9 cellular contexts compared by ENCODE assay signal in the genomic region with DNA sequence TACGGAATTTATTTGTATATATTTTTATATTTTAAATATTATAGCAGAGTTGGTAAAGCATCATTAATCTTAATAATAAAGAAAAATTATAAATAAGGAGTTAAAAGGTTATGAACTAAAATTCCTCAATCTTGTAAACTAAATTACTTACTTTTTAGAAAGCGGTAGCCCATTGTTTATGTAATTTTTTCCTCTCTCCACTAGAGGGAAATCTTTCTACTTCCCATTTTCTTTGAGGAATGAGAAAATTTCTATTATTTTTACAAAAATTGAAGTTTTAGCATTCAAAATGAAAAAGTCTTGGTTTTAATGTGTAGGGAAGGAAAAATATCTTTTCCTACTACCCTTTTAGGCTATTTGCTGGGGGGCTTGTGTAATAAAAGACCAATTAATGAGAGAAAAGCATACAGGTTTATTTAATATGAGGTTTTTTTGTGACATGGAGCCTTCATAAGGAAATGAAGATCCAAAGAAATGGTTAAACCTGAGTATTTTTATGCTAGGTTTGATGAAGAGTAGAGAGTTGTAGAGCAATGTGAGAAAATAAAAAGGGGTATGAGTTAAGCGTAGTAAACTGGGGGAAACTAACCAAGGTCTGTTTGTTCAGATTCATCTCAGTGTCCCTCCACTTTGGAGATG.
A peak's percentile ranks its signal among the peaks of the same experiment; 100 is the strongest.
DNase-seq lines count a peak whose midpoint lies in the region; TF ChIP-seq lines count a peak whose summit lies in the region.
"Had no signal": no experiment of that assay in that cellular context is flagged by ENCODE, and none has a peak within 500 bp of the region (broad histone marks: within the 10 kb centered on the region; RNA-seq: fewer than 3 reads in every experiment).

No MANE protein-coding gene starts in this region.

- no peaks in the 10 kb centered on the region for H3K9me2 ChIP-seq in SU-DHL-6 (replicated peaks; ENCODE audit: insufficient read depth, low read length)

- H3K4me3 ChIP-seq in AG09309 (ENCODE audit: control insufficient read depth, low read depth, low read length) = no peak overlapping the region
- H3K4me3 ChIP-seq in SU-DHL-6 (ENCODE audit: insufficient read depth, low read length, poor library complexity, severe bottlenecking) = no peak overlapping the region

- no peak overlapping the region for H3K27ac ChIP-seq in SU-DHL-6 (ENCODE audit: low read depth, low read length)

- no peak overlapping the region for H3K9ac ChIP-seq in SU-DHL-6 (ENCODE audit: low read length)

- H3K27me3 ChIP-seq in SU-DHL-6 (ENCODE audit: low read length) = no peaks in the 10 kb centered on the region

- peak; percentile 43 for TF ChIP-seq CTCF in AG09309 (IDR thresholded peaks at IDR 0.05; ENCODE audit: control insufficient read depth, insufficient read depth, low read depth, low read length, missing control alignments)
- peak; percentile 17 for TF ChIP-seq CTCF in SU-DHL-6 (IDR thresholded peaks at IDR 0.05; ENCODE audit: insufficient read depth, low read length, poor library complexity, severe bottlenecking)

- no peaks in the 10 kb centered on the region for H3K79me2 ChIP-seq in SU-DHL-6 (ENCODE audit: insufficient read depth, low read length)

- H3K36me3 ChIP-seq in SU-DHL-6 (ENCODE audit: low read length) = no peaks in the 10 kb centered on the region

- intact Hi-C loops in posterior cingulate gyrus (cut with DNase I) = loop anchor here (5.0 kb wide), 1 partner anchor 267 kb away; no protein-coding TSS in a partner anchor

- no peaks in the 10 kb centered on the region for H3F3A ChIP-seq in SU-DHL-6 (ENCODE audit: insufficient read depth)

- H3K4me2 ChIP-seq in SU-DHL-6 (ENCODE audit: low read depth, low read length, poor library complexity, severe bottlenecking) = no peak overlapping the region

- no peaks in the 10 kb centered on the region for H4K20me1 ChIP-seq in SU-DHL-6 (ENCODE audit: low read depth, low read length)

- H2AFZ ChIP-seq in SU-DHL-6 (ENCODE audit: low read depth, low read length, severe bottlenecking) = no peak overlapping the region

- no peak for DNase-seq in AG09309 (ENCODE audit: low read depth)
- peak; percentile 14 for DNase-seq in H4 (ENCODE audit: low spot score)
- DNase-seq in iPS-NIHi11 (ENCODE audit: low spot score) = peak; percentile 12
- DNase-seq in NCI-H226 = no peak
- no peak for DNase-seq in NCI-H1048 (lab: John Stamatoyannopoulos, UW)
- DNase-seq in posterior cingulate gyrus = no peak
- DNase-seq in NCI-H524 (lab: John Stamatoyannopoulos, UW) = no peak
- DNase-seq: immature natural killer cell had no signal

- H3K9me3 ChIP-seq in SU-DHL-6 (ENCODE audit: insufficient read depth, low read length) = no peaks in the 10 kb centered on the region

Comparison
In these comparisons a context has a peak if more than half of its experiments do, and no peak if none do; other contexts are left out.
1. DNase-seq: peak in H4 (single experiment) and iPS-NIHi11 (single experiment); none in AG09309 (single experiment), NCI-H226 (single experiment), NCI-H1048 (single experiment), posterior cingulate gyrus (0 of 10) and NCI-H524 (0 of 2).